ENCODE assay signal across 9 cellular contexts in genomic region chr6:75611702-75612375, GRCh38. TPM values are rescaled to one million over a fixed set of nuclear protein-coding genes. Genes with fewer than 3 reads are reported as not detected.
A peak's percentile ranks its signal among the peaks of the same experiment; 100 is the strongest.
DNase-seq lines count a peak whose midpoint lies in the region; ATAC-seq, FAIRE-seq and TF ChIP-seq lines count a peak whose summit lies in the region.
"Had no signal": no experiment of that assay in that cellular context is flagged by ENCODE, and none has a peak within 500 bp of the region (broad histone marks: within the 10 kb centered on the region; RNA-seq: fewer than 3 reads in every experiment).

No MANE protein-coding gene starts in this region.

- no peak for TF ChIP-seq CTCF in DND-41 (IDR thresholded peaks at IDR 0.05; ENCODE audit: borderline replicate concordance, extremely low read depth, low read length, poor library complexity, severe bottlenecking)
- TF ChIP-seq CTCF in psoas muscle (IDR thresholded peaks at IDR 0.05): no peak
- TF ChIP-seq CTCF in D721Med (IDR thresholded peaks at IDR 0.05; ENCODE audit: insufficient read depth, missing control alignments): no peak
- no peak for TF ChIP-seq CTCF in brain microvascular endothelial cell (IDR thresholded peaks at IDR 0.05; ENCODE audit: low read depth, low read length, missing control alignments)

- no peak for DNase-seq in DND-41
- DNase-seq in activated CD8-positive, alpha-beta T cell treated with anti-CD3 and anti-CD28 coated beads, Interleukin-2, amount 10 ng/mL, durations not matched to agents 7 days and 5 days: peak; percentile 39
- DNase-seq in psoas muscle: no peak
- DNase-seq in caudate nucleus (lab: John Stamatoyannopoulos, UW): no peak
- DNase-seq in NCI-H69 (lab: John Stamatoyannopoulos, UW): no peak
- DNase-seq in D721Med (ENCODE audit: insufficient read length, low spot score): no peak
- no peak for DNase-seq in brain microvascular endothelial cell
- DNase-seq: heart left ventricle had no signal

- H3K27ac Mint-ChIP-seq in activated CD8-positive, alpha-beta T cell treated with anti-CD3 and anti-CD28 coated beads, Interleukin-2, amount 10 ng/mL, durations not matched to agents 7 days and 5 days: peak overlapping the region; percentile 18

- intact Hi-C loops in psoas muscle (cut with DNase I): no loop called here

- no peak overlapping the region for H3K9ac ChIP-seq in DND-41 (ENCODE audit: low read depth, low read length)

- H3K4me3 Mint-ChIP-seq in activated CD8-positive, alpha-beta T cell treated with anti-CD3 and anti-CD28 coated beads, Interleukin-2, amount 10 ng/mL, durations not matched to agents 7 days and 5 days: no peak overlapping the region

- H3K79me2 ChIP-seq in DND-41 (ENCODE audit: insufficient read depth, low read length): peaks cover 100% of the 10 kb centered on the region

- peaks cover 77% of the 10 kb centered on the region for H4K20me1 ChIP-seq in DND-41 (ENCODE audit: insufficient read depth, low read length)

- H3K27me3 ChIP-seq in DND-41 (ENCODE audit: insufficient read depth, low read length, poor library complexity): no peaks in the 10 kb centered on the region
- H3K27me3 ChIP-seq in psoas muscle (ENCODE audit: insufficient read depth in 3 of 3, low read length in 2 of 3): no peaks in the 10 kb centered on the region
- H3K27me3 ChIP-seq in brain microvascular endothelial cell (replicated peaks): no peaks in the 10 kb centered on the region
- H3K27me3 ChIP-seq: heart left ventricle had no signal

- no peak overlapping the region for H3K27ac ChIP-seq in DND-41 (ENCODE audit: low read length)
- peak overlapping the region; percentile 33 for H3K27ac ChIP-seq in psoas muscle
- H3K27ac ChIP-seq in caudate nucleus (ENCODE audit: low read depth, low read length): no peak overlapping the region
- H3K27ac ChIP-seq in brain microvascular endothelial cell: no peak overlapping the region

- CTCF ChIA-PET in activated CD8-positive, alpha-beta T cell treated with anti-CD3 and anti-CD28 coated beads, Interleukin-2, amount 10 ng/mL, durations not matched to agents 7 days and 5 days (lab: Charles Lee): interaction anchor here (1.0 to 1.8 kb wide), 6 partner anchors 8 to 19 kb away, joined by 3 to 7 read pairs (median 4); partner anchors contain the start of gene SENP6

- H3K27me3 Mint-ChIP-seq in activated CD8-positive, alpha-beta T cell treated with anti-CD3 and anti-CD28 coated beads, Interleukin-2, amount 10 ng/mL, durations not matched to agents 7 days and 5 days (ENCODE audit: low read depth): no peaks in the 10 kb centered on the region

- H3K4me1 Mint-ChIP-seq in activated CD8-positive, alpha-beta T cell treated with anti-CD3 and anti-CD28 coated beads, Interleukin-2, amount 10 ng/mL, durations not matched to agents 7 days and 5 days (ENCODE audit: low read depth): peaks cover 67% of the 10 kb centered on the region

- in situ Hi-C loops in brain microvascular endothelial cell (cut with HindIII; ENCODE audit: low pct_ligation_motif_present, low sequenced_read_pairs): no loop called here

- 77 to 81% (median 81%) methylated on average over 5 of the region's 5 CpGs for WGBS in psoas muscle, 3 donors

- peak; percentile 68 for ATAC-seq in DND-41 (ENCODE audit: insufficient read depth, low read depth)
- peak; percentile 66 for ATAC-seq in HG02642 (IDR thresholded peaks at IDR 0.05; ENCODE audit: poor library complexity, unreplicated experiment)
- peak; percentile 66 for ATAC-seq in activated CD8-positive, alpha-beta T cell treated with anti-CD3 and anti-CD28 coated beads, Interleukin-2, amount 10 ng/mL, durations not matched to agents 7 days and 5 days
- ATAC-seq in psoas muscle: no peak

- FAIRE-seq in D721Med (lab: Jason Lieb, UNC): no peak

- POLR2A ChIA-PET in activated CD8-positive, alpha-beta T cell treated with anti-CD3 and anti-CD28 coated beads, Interleukin-2, amount 10 ng/mL, durations not matched to agents 7 days and 5 days (lab: Charles Lee): interaction anchor here (1.6 to 3.2 kb wide), 2 partner anchors 10 to 13 kb away, joined by 4 to 26 read pairs; partner anchors contain the start of gene SENP6

- H3K4me3 ChIP-seq in DND-41 (ENCODE audit: low read depth in 1 of 2, low read length in 2 of 2): no peak overlapping the region
- H3K4me3 ChIP-seq in psoas muscle: no peak overlapping the region
- no peak overlapping the region for H3K4me3 ChIP-seq in brain microvascular endothelial cell (ENCODE audit: low read depth, low read length)
- H3K4me3 ChIP-seq: heart left ventricle had no signal

- H3K4me1 ChIP-seq in DND-41 (ENCODE audit: insufficient read depth, low read length) (peaks cover 17% of the 10 kb centered on the region), psoas muscle (peaks cover 64% of the 10 kb centered on the region)

- no peak overlapping the region for H2AFZ ChIP-seq in DND-41 (ENCODE audit: low read depth, low read length)

- H3K9me3 Mint-ChIP-seq in activated CD8-positive, alpha-beta T cell treated with anti-CD3 and anti-CD28 coated beads, Interleukin-2, amount 10 ng/mL, durations not matched to agents 7 days and 5 days (ENCODE audit: insufficient read depth): no peaks in the 10 kb centered on the region

- H3K9me3 ChIP-seq in DND-41 (ENCODE audit: insufficient read depth, low read length, severe bottlenecking) (no peaks in the 10 kb centered on the region), psoas muscle (no peaks in the 10 kb centered on the region)
- H3K9me3 ChIP-seq: heart left ventricle had no signal

- no peak overlapping the region; the same call in 1 of the 2 replicates for H3K4me2 ChIP-seq in DND-41 (ENCODE audit: insufficient read depth, low read length)

- H3K36me3 Mint-ChIP-seq in activated CD8-positive, alpha-beta T cell treated with anti-CD3 and anti-CD28 coated beads, Interleukin-2, amount 10 ng/mL, durations not matched to agents 7 days and 5 days (ENCODE audit: low read depth): peaks cover 17% of the 10 kb centered on the region

- no peaks in the 10 kb centered on the region; the same call in 1 of the 2 replicates for H3K36me3 ChIP-seq in DND-41 (ENCODE audit: insufficient read depth, low read length)
- no peaks in the 10 kb centered on the region for H3K36me3 ChIP-seq in psoas muscle (ENCODE audit: insufficient read depth in 1 of 2, low read depth in 1 of 2)
- no peaks in the 10 kb centered on the region for H3K36me3 ChIP-seq in brain microvascular endothelial cell (replicated peaks)
- H3K36me3 ChIP-seq: heart left ventricle had no signal

RNA-seq across cellular contexts. Expression of gene SENP6, which starts 10.2 kb away (rescaled TPM):
- 10 to 100 TPM; 66.2 to 68.9 TPM for total RNA-seq in activated CD8-positive, alpha-beta T cell treated with anti-CD3 and anti-CD28 coated beads, Interleukin-2, amount 10 ng/mL, durations not matched to agents 7 days and 5 days
- 10 to 100 TPM; 51.5 to 69.5 (median 63.8) TPM for total RNA-seq in psoas muscle
- 10 to 100 TPM; 17.6 to 44.8 (median 19.2) TPM for polyA plus RNA-seq in psoas muscle

Comparison
In these comparisons a context has a peak if more than half of its experiments do, and no peak if none do; other contexts are left out.
1. ATAC-seq: peak in DND-41 (single experiment), HG02642 (single experiment) and activated CD8-positive, alpha-beta T cell treated with anti-CD3 and anti-CD28 coated beads, Interleukin-2, amount 10 ng/mL, durations not matched to agents 7 days and 5 days (single experiment); none in psoas muscle (0 of 4).